In the genomic region with DNA sequence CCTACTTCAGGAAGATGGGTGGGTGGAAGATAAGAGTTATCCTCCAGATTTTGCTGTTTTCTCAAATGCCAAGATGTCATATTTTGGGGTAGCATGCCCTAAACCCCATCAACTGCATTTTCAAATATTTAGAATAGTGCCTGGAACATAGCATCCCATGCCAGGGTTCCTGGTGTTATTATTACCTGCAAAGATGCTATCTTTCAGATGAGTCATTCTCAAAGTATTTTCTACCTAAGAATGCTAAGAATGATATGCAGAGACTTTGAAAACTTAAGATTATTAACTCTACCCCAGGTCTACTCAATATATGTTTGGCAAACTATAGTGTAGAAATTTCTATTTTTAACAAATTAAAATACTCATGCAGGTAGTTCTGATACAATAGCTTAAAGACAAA, we compare ENCODE assay signal across 24 cellular contexts.
DNase-seq lines count a peak whose midpoint lies in the region; ATAC-seq, FAIRE-seq and TF ChIP-seq lines count a peak whose summit lies in the region.
"Had no signal": no experiment of that assay in that cellular context is flagged by ENCODE, and none has a peak within 500 bp of the region (broad histone marks: within the 10 kb centered on the region; RNA-seq: fewer than 3 reads in every experiment).

No MANE protein-coding gene starts in this region.

- no peak for FAIRE-seq in bronchial epithelial cell (lab: Jason Lieb, UNC)
- FAIRE-seq: A204.1, G401.6, GM12892, GM19239, H1 had no signal

- CTCF ChIA-PET in mammary epithelial cell (lab: Charles Lee; ENCODE audit: low non-redundant PET), result no interaction called here

- no peak overlapping the region for H2AFZ ChIP-seq in mammary epithelial cell (ENCODE audit: low read depth, low read length)
- H2AFZ ChIP-seq: GM23248 had no signal

- intact Hi-C loops in mammary epithelial cell (cut with micrococcal nuclease) (no loop called here), breast epithelium (cut with DNase I; ENCODE audit: low total_unique reads) (no loop called here)

- H3K27ac ChIP-seq in mammary epithelial cell (ENCODE audit: insufficient read depth, low read depth, low read length), result no peak overlapping the region
- H3K27ac ChIP-seq in breast epithelium, result no peak overlapping the region
- H3K27ac ChIP-seq: 22Rv1, BLaER1, C4-2B, GM23248 had no signal

- in situ Hi-C loops in mammary epithelial cell (cut with MboI; ENCODE audit: low sequenced_read_pairs in 2 of 2), result no loop called here

- no peak overlapping the region for H3K9ac ChIP-seq in mammary epithelial cell (ENCODE audit: insufficient read depth, low read length)
- H3K9ac ChIP-seq: BLaER1, GM23248 had no signal

- TF ChIP-seq POLR2A in breast epithelium (IDR thresholded peaks at IDR 0.05), result no peak

- DNase-seq in mammary epithelial cell (peak; percentile 9), breast epithelium (ENCODE audit: low spot score in 2 of 2) (no peak), bronchial epithelial cell (ENCODE audit: low read depth) (peak; percentile 12), kidney tubule cell (ENCODE audit: low spot score) (peak; percentile 39), SHP77 (lab: John Stamatoyannopoulos, UW) (no peak)
- no peak for DNase-seq in stimulated activated naive CD4-positive, alpha-beta T cell (lab: John Stamatoyannopoulos, UW)
- DNase-seq: Caco-2; CD4-positive, CD25-positive, alpha-beta regulatory T cell; CD8-positive, alpha-beta T cell; DMS153; DND-41; GM23248; H7; HCEC 1CT had no signal

- H3K4me1 ChIP-seq in mammary epithelial cell (ENCODE audit: insufficient read depth, low read length) (no peaks in the 10 kb centered on the region), breast epithelium (no peaks in the 10 kb centered on the region)
- H3K4me1 ChIP-seq: BLaER1 had no signal

- H3K4me3 ChIP-seq in mammary epithelial cell (replicated peaks in 1 of 3; ENCODE audit: insufficient read depth in 1 of 3, low read depth in 2 of 3, low read length in 3 of 3), result no peak overlapping the region
- H3K4me3 ChIP-seq in breast epithelium, result no peak overlapping the region
- H3K4me3 ChIP-seq in bronchial epithelial cell (ENCODE audit: low read depth, low read length), result no peak overlapping the region
- H3K4me3 ChIP-seq: BLaER1, GM23248 had no signal

- dilution Hi-C loops in mammary epithelial cell (cut with HindIII; ENCODE audit: low sequenced_read_pairs), result no loop called here

- no peaks in the 10 kb centered on the region for H4K20me1 ChIP-seq in mammary epithelial cell (ENCODE audit: insufficient read depth, low read length)
- H4K20me1 ChIP-seq: BLaER1 had no signal

- H3K36me3 ChIP-seq in mammary epithelial cell (ENCODE audit: insufficient read depth, low read length), result no peaks in the 10 kb centered on the region
- H3K36me3 ChIP-seq in breast epithelium, result no peaks in the 10 kb centered on the region
- no peaks in the 10 kb centered on the region for H3K36me3 ChIP-seq in bronchial epithelial cell (ENCODE audit: control insufficient read depth, insufficient read depth, low read length)
- H3K36me3 ChIP-seq: BLaER1 had no signal

- no TSS peak for BruUV-seq in mammary epithelial cell (replicated peaks; lab: Mats Ljungman, UMichigan)

- H3K27me3 ChIP-seq in mammary epithelial cell (ENCODE audit: insufficient read depth, low read length), result no peaks in the 10 kb centered on the region
- no peaks in the 10 kb centered on the region for H3K27me3 ChIP-seq in breast epithelium
- no peaks in the 10 kb centered on the region for H3K27me3 ChIP-seq in bronchial epithelial cell (ENCODE audit: control insufficient read depth, insufficient read depth, low read length)
- H3K27me3 ChIP-seq: BLaER1 had no signal

- no peaks in the 10 kb centered on the region for H3K79me2 ChIP-seq in mammary epithelial cell (ENCODE audit: insufficient read depth, low read length)

- TF ChIP-seq CTCF in mammary epithelial cell (conservative IDR thresholded peaks at IDR 0.05 in 1 of 2, IDR thresholded peaks at IDR 0.05 in 1 of 2; ENCODE audit: extremely low read depth in 1 of 2, insufficient read depth in 1 of 2, low read depth in 1 of 2, low read length in 2 of 2) (no peak), breast epithelium (IDR thresholded peaks at IDR 0.05) (no peak), bronchial epithelial cell (IDR thresholded peaks at IDR 0.05; ENCODE audit: insufficient read depth, low read length, severe bottlenecking) (no peak)

- no peak for ATAC-seq in HG03139 (IDR thresholded peaks at IDR 0.05; ENCODE audit: unreplicated experiment)
- ATAC-seq in HG03108 (IDR thresholded peaks at IDR 0.05; ENCODE audit: unreplicated experiment), result no peak
- ATAC-seq: CD8-positive, alpha-beta T cell had no signal

- H3K9me3 ChIP-seq in mammary epithelial cell (replicated peaks; ENCODE audit: insufficient read depth, low read length) (no peaks in the 10 kb centered on the region), breast epithelium (no peaks in the 10 kb centered on the region)
- H3K9me3 ChIP-seq: BLaER1, Caco-2 had no signal

- H3K4me2 ChIP-seq in mammary epithelial cell (ENCODE audit: insufficient read depth, low read depth, low read length), result no peak overlapping the region
- H3K4me2 ChIP-seq: BLaER1 had no signal

Comparison
In these comparisons a context has a peak if more than half of its experiments do, and no peak if none do; other contexts are left out.
1. DNase-seq: peak in mammary epithelial cell (single experiment), bronchial epithelial cell (single experiment) and kidney tubule cell (single experiment); none in breast epithelium (0 of 2), SHP77 (0 of 2) and stimulated activated naive CD4-positive, alpha-beta T cell (0 of 6).